Comparison of ENCODE assay signal across 1 cellular context in genomic region chr2:145748927-145749326, GRCh38.
TF ChIP-seq lines count a peak whose summit lies in the region.

No MANE protein-coding gene starts in this region.

TF ChIP-seq in K562, 482 proteins besides CTCF, POLR2A, EP300 and RAD21 (continued from another document and continues in another):
- TF ChIP-seq ZBTB40 (IDR thresholded peaks at IDR 0.05), result no peak
- TF ChIP-seq ZBTB40 (CRISPR knock-in tag; IDR thresholded peaks at IDR 0.05), result no peak
- TF ChIP-seq MCM5 (IDR thresholded peaks at IDR 0.05; ENCODE audit: low read depth), result no peak
- 0 out of 2 replicates have a peak, but pooled peaks have one; percentile 31 for TF ChIP-seq ELF1 (tag; IDR thresholded peaks at IDR 0.05)
- no peak for TF ChIP-seq ZNF518B (CRISPR knock-in tag; IDR thresholded peaks at IDR 0.05)
- no peak for TF ChIP-seq ZNF717 (CRISPR knock-in tag; IDR thresholded peaks at IDR 0.05)
- no peak for TF ChIP-seq THAP7 (CRISPR knock-in tag; IDR thresholded peaks at IDR 0.05)
- peak; percentile 74 to 84 for TF ChIP-seq TRIM24 (IDR thresholded peaks at IDR 0.05)
- TF ChIP-seq FOXM1 (IDR thresholded peaks at IDR 0.05; ENCODE audit: low read depth), result 0 out of 2 replicates have a peak, but pooled peaks have one; percentile 50
- no peak for TF ChIP-seq FOXM1 (CRISPR knock-in tag; IDR thresholded peaks at IDR 0.05; ENCODE audit: low read depth)
- peak; percentile 83 for TF ChIP-seq DPF2 (IDR thresholded peaks at IDR 0.05)
- TF ChIP-seq SLC30A9 (CRISPR knock-in tag; IDR thresholded peaks at IDR 0.05), result no peak
- no peak for TF ChIP-seq KHSRP (IDR thresholded peaks at IDR 0.05)
- TF ChIP-seq TFAM (CRISPR knock-in tag; conservative IDR thresholded peaks at IDR 0.05), result no peak
- peak; percentile 89 for TF ChIP-seq ARID1B (IDR thresholded peaks at IDR 0.05)
- peak; percentile 40 for TF ChIP-seq MEIS2 (IDR thresholded peaks at IDR 0.05; ENCODE audit: partially characterized antibody)
- no peak for TF ChIP-seq THRB (CRISPR knock-in tag; conservative IDR thresholded peaks at IDR 0.05)
- TF ChIP-seq CGGBP1 (CRISPR knock-in tag; IDR thresholded peaks at IDR 0.05), result no peak
- peak; percentile 24; the same call in 1 of the 2 replicates for TF ChIP-seq TFE3 (CRISPR knock-in tag; IDR thresholded peaks at IDR 0.05)
- no peak for TF ChIP-seq ZNF445 (CRISPR knock-in tag; IDR thresholded peaks at IDR 0.05; ENCODE audit: low read depth)
- TF ChIP-seq SRSF1 (IDR thresholded peaks at IDR 0.05; ENCODE audit: low read depth, low read length), result no peak
- TF ChIP-seq THRA (IDR thresholded peaks at IDR 0.05), result no peak
- no peak for TF ChIP-seq ZSCAN29 (IDR thresholded peaks at IDR 0.05)
- TF ChIP-seq HINFP (tag; conservative IDR thresholded peaks at IDR 0.05; ENCODE audit: low read depth), result no peak
- no peak for TF ChIP-seq ESRRB (CRISPR knock-in tag; IDR thresholded peaks at IDR 0.05; ENCODE audit: borderline replicate concordance)
- peak in 1 of 2 experiments; percentile 40; a peak in 1 of 4 replicates for TF ChIP-seq MAZ (CRISPR knock-in tag; conservative IDR thresholded peaks at IDR 0.05 in 1 of 2, IDR thresholded peaks at IDR 0.05 in 1 of 2)
- TF ChIP-seq SRF (CRISPR knock-in tag; IDR thresholded peaks at IDR 0.05), result no peak
- no peak for TF ChIP-seq NCOA6 (IDR thresholded peaks at IDR 0.05)
- no peak for TF ChIP-seq CREB3L1 (IDR thresholded peaks at IDR 0.05; ENCODE audit: borderline replicate concordance, low read depth)
- 0 out of 4 replicates have a peak, but pooled peaks of 1 of the 2 experiments have one; percentile 34 for TF ChIP-seq TEAD1 (CRISPR knock-in tag; IDR thresholded peaks at IDR 0.05)
- TF ChIP-seq CHD2 (IDR thresholded peaks at IDR 0.05; ENCODE audit: low read depth, low read length), result no peak
- no peak for TF ChIP-seq TARDBP (IDR thresholded peaks at IDR 0.05)
- no peak for TF ChIP-seq CCAR2 (IDR thresholded peaks at IDR 0.05; ENCODE audit: low read depth, low read length)
- TF ChIP-seq SP2 (IDR thresholded peaks at IDR 0.05; ENCODE audit: extremely low read depth, low read depth, low read length, poor library complexity, severe bottlenecking), result no peak
- no peak for TF ChIP-seq SIN3B (IDR thresholded peaks at IDR 0.05; ENCODE audit: low read depth)
- TF ChIP-seq MAFK (IDR thresholded peaks at IDR 0.05; ENCODE audit: low read length), result no peak
- no peak for TF ChIP-seq ZNF780A (CRISPR knock-in tag; IDR thresholded peaks at IDR 0.05)
- TF ChIP-seq RNF2 (IDR thresholded peaks at IDR 0.05), result peak; percentile 48; the same call in 1 of the 2 replicates
- TF ChIP-seq POLR2G (IDR thresholded peaks at IDR 0.05; ENCODE audit: low read depth, low read length), result no peak
- peak; percentile 76; the same call in 1 of the 2 replicates for TF ChIP-seq GATAD2A (IDR thresholded peaks at IDR 0.05)
- no peak for TF ChIP-seq HNRNPK (IDR thresholded peaks at IDR 0.05; ENCODE audit: low read depth, low read length, poor library complexity, severe bottlenecking)
- no peak for TF ChIP-seq BRD9 (IDR thresholded peaks at IDR 0.05; ENCODE audit: low read depth, partially characterized antibody)
- TF ChIP-seq SMARCA5 (IDR thresholded peaks at IDR 0.05), result no peak
- TF ChIP-seq ELF4 (CRISPR knock-in tag; IDR thresholded peaks at IDR 0.05), result peak; percentile 57; the same call in 1 of the 2 replicates
- TF ChIP-seq NR4A1 (CRISPR knock-in tag; IDR thresholded peaks at IDR 0.05), result no peak
- TF ChIP-seq NR4A1 (tag; IDR thresholded peaks at IDR 0.05), result no peak
- TF ChIP-seq SNAPC5 (CRISPR knock-in tag; IDR thresholded peaks at IDR 0.05), result no peak
